ENCODE assay signal across 8 cellular contexts in genomic region chrX:40647307-40648197, GRCh38. TPM values are rescaled to one million over a fixed set of nuclear protein-coding genes. Genes with fewer than 3 reads are reported as not detected.
A peak's percentile ranks its signal among the peaks of the same experiment; 100 is the strongest.
DNase-seq lines count a peak whose midpoint lies in the region; ATAC-seq lines count a peak whose summit lies in the region.

CXorf38 (minus strand) TSS chrX:40647561; CDS start chrX:40647520, 41 bp downstream.

- H3K4me2 ChIP-seq in BLaER1 = peak within 1 kb of the TSS; percentile 76

- H3K27ac ChIP-seq in BLaER1 = peak within 1 kb of the TSS; percentile 61; the same call in 1 of the 2 replicates
- peak within 1 kb of the TSS; percentile 60 for H3K27ac ChIP-seq in cingulate gyrus (ENCODE audit: low read depth, low read length)

- no peaks in the 10 kb centered on the region for H3K9me3 ChIP-seq in BLaER1

- H3K4me3 ChIP-seq in BLaER1 = peak within 1 kb of the TSS; percentile 78

- intact Hi-C loops in left colon (cut with DNase I, micrococcal nuclease) = no loop called here

- H4K20me1 ChIP-seq in BLaER1 = no peaks in the 10 kb centered on the region

- ATAC-seq in HG03460 (IDR thresholded peaks at IDR 0.05; ENCODE audit: unreplicated experiment) = peak; percentile 53
- ATAC-seq in left colon = peak; percentile 73

- no peaks in the 10 kb centered on the region for H3K36me3 ChIP-seq in BLaER1

- peaks cover 27% of the 10 kb centered on the region for H3K4me1 ChIP-seq in BLaER1

- peak within 1 kb of the TSS; percentile 77 for H3K9ac ChIP-seq in BLaER1

- no peaks in the 10 kb centered on the region for H3K27me3 ChIP-seq in BLaER1

- DNase-seq in GM19240 (ENCODE audit: insufficient read length, low spot score) (peak; percentile 66), NCI-H524 treated with DMSO at 0.1 percent for 48 hours (lab: John Stamatoyannopoulos, UW) (peak; percentile 60), left colon (peak; percentile 93 to 97)
- peak; percentile 88 to 98 for DNase-seq in activated CD4-positive, alpha-beta T cell treated with anti-CD3 and anti-CD28 coated beads for 4 hours
- peak; percentile 91 for DNase-seq in stimulated activated CD4-positive, alpha-beta T cell treated with anti-CD3 and anti-CD28 coated beads, Interleukin-1b, Interleukin-23, amount 100 ng/mL, for 48 hours

RNA-seq across cellular contexts. Expression of gene CXorf38, which starts in this region (rescaled TPM):
- total RNA-seq in left colon = 10 to 100 TPM; 15.5 to 16.7 TPM

Comparison
In these comparisons a context has a peak if more than half of its experiments do, and no peak if none do; other contexts are left out.
1. Peak in every context shown above with its lines: DNase-seq, ATAC-seq, H3K4me3 ChIP-seq and H3K27ac ChIP-seq.